ENCODE assay signal across 8 cellular contexts in genomic region chr1:84689514-84690396, GRCh38. TPM values are rescaled to one million over a fixed set of nuclear protein-coding genes. Genes with fewer than 3 reads are reported as not detected.
DNase-seq lines count a peak whose midpoint lies in the region; ATAC-seq, FAIRE-seq and TF ChIP-seq lines count a peak whose summit lies in the region.

No MANE protein-coding gene starts in this region.

- ATAC-seq in GM18511 (IDR thresholded peaks at IDR 0.05; ENCODE audit: unreplicated experiment), result peak; percentile 42
- ATAC-seq in HG03460 (IDR thresholded peaks at IDR 0.05; ENCODE audit: unreplicated experiment), result peak; percentile 26

- FAIRE-seq in bronchial epithelial cell (lab: Jason Lieb, UNC), result no peak

- CTCF ChIA-PET in BJ (lab: Yijun Ruan, JAX), result interaction anchor here (0.7 to 2.3 kb wide), 8 partner anchors 10 to 70 kb away, joined by 3 to 11 read pairs (median 4); no protein-coding TSS in a partner anchor

- DNase-seq in BJ (ENCODE audit: low read depth) (no peak), OCI-M1 (lab: John Stamatoyannopoulos, UW) (peak; percentile 79), bronchial epithelial cell (ENCODE audit: low read depth) (peak; percentile 31), DMS153 (lab: John Stamatoyannopoulos, UW) (no peak)
- DNase-seq in stimulated activated CD8-positive, alpha-beta memory T cell treated with anti-CD3 and anti-CD28 coated beads, Interleukin-15, amount 100 ng/mL, for 1 hour (ENCODE audit: low read depth), result peak; percentile 1

- H3K27me3 ChIP-seq in BJ (ENCODE audit: control insufficient read depth, insufficient read depth, low read length) (no peaks in the 10 kb centered on the region), bronchial epithelial cell (ENCODE audit: control insufficient read depth, insufficient read depth, low read length) (no peaks in the 10 kb centered on the region), layer of hippocampus (ENCODE audit: control insufficient read depth, insufficient read depth, low read length) (no peaks in the 10 kb centered on the region)

- H3K4me3 ChIP-seq in BJ (ENCODE audit: low read depth, low read length) (peak overlapping the region; percentile 73), bronchial epithelial cell (ENCODE audit: low read depth, low read length) (peak overlapping the region; percentile 87)

- TF ChIP-seq CTCF in BJ (IDR thresholded peaks at IDR 0.05; ENCODE audit: insufficient read depth, low read depth, low read length) (peak; percentile 43), bronchial epithelial cell (IDR thresholded peaks at IDR 0.05; ENCODE audit: insufficient read depth, low read length, severe bottlenecking) (peak; percentile 32)

- POLR2A ChIA-PET in BJ (lab: Charles Lee), result no interaction called here

- peak overlapping the region; percentile 77 for H3K27ac ChIP-seq in layer of hippocampus (ENCODE audit: low read depth, low read length)

- H3K36me3 ChIP-seq in BJ (ENCODE audit: control insufficient read depth, insufficient read depth, low read length) (no peaks in the 10 kb centered on the region), bronchial epithelial cell (ENCODE audit: control insufficient read depth, insufficient read depth, low read length) (no peaks in the 10 kb centered on the region)

RNA-seq across cellular contexts. Expression of gene SSX2IP, which starts 0.5 kb away (rescaled TPM):
- polyA plus RNA-seq in BJ (2011; rRNA removed), result 6.5 and 14.8 TPM in 2 replicates
- 5.0 and 7.7 TPM in 2 replicates for polyA minus RNA-seq in BJ (2011; rRNA and poly(A)+ RNA removed)
- 11.6 and 11.8 TPM in 2 replicates for total RNA-seq in bronchial epithelial cell

Comparison
In these comparisons a context has a peak if more than half of its experiments do, and no peak if none do; other contexts are left out.
1. DNase-seq: peak in OCI-M1 (single experiment), bronchial epithelial cell (single experiment) and stimulated activated CD8-positive, alpha-beta memory T cell treated with anti-CD3 and anti-CD28 coated beads, Interleukin-15, amount 100 ng/mL, for 1 hour (single experiment); none in BJ (single experiment) and DMS153 (single experiment).